12 cellular contexts compared by ENCODE assay signal in genomic region chrX:19743386-19743785, GRCh38.
DNase-seq lines count a peak whose midpoint lies in the region; ATAC-seq and TF ChIP-seq lines count a peak whose summit lies in the region.
"Had no signal": no experiment of that assay in that cellular context is flagged by ENCODE, and none has a peak within 500 bp of the region (broad histone marks: within the 10 kb centered on the region; RNA-seq: fewer than 3 reads in every experiment).

No MANE protein-coding gene starts in this region.

- H3K4me3 ChIP-seq in lower lobe of right lung, result no peak overlapping the region
- H3K4me3 ChIP-seq: A549, K562, Peyer's patch, prostate gland had no signal

- H3K36me3 Mint-ChIP-seq in activated CD4-positive, alpha-beta T cell treated with anti-CD3 and anti-CD28 coated beads, Interleukin-2, amount 10 ng/mL, durations not matched to agents 24 days and 14 days (ENCODE audit: low read depth), result peaks cover 26% of the 10 kb centered on the region
- H3K36me3 Mint-ChIP-seq in stimulated activated effector memory CD8-positive, alpha-beta T cell treated with anti-CD3 and anti-CD28 coated beads, Interleukin-12 subunit alpha, Interleukin-12 subunit beta, amount 100 ng/mL, for 72 hours, result peaks cover 82% of the 10 kb centered on the region

- no peaks in the 10 kb centered on the region for H3K27me3 Mint-ChIP-seq in activated CD4-positive, alpha-beta T cell treated with anti-CD3 and anti-CD28 coated beads, Interleukin-2, amount 10 ng/mL, durations not matched to agents 24 days and 14 days

- H3K9me3 ChIP-seq in lower lobe of right lung, result no peaks in the 10 kb centered on the region
- H3K9me3 ChIP-seq: A549, Peyer's patch, prostate gland had no signal

- DNase-seq in activated CD4-positive, alpha-beta T cell treated with anti-CD3 and anti-CD28 coated beads, Interleukin-2, amount 10 ng/mL, durations not matched to agents 24 days and 14 days, result peak; percentile 68
- no peak for DNase-seq in activated CD4-positive, alpha-beta T cell treated with anti-CD3 and anti-CD28 coated beads, Interleukin-2, amount 50 U/mL, for 48 hours
- DNase-seq in stimulated activated effector memory CD8-positive, alpha-beta T cell treated with anti-CD3 and anti-CD28 coated beads, Interleukin-12 subunit alpha, Interleukin-12 subunit beta, amount 100 ng/mL, for 72 hours (ENCODE audit: low spot score in 2 of 2), result no peak
- DNase-seq in NAMALWA (ENCODE audit: low spot score) (no peak), T-helper 9 cell (no peak), lower lobe of right lung (no peak)
- DNase-seq: Peyer's patch had no signal

- TF ChIP-seq CTCF in lower lobe of right lung (IDR thresholded peaks at IDR 0.05), result no peak

- ATAC-seq in GM21737 (IDR thresholded peaks at IDR 0.05; ENCODE audit: unreplicated experiment) (peak; percentile 50), HG03575 (IDR thresholded peaks at IDR 0.05; ENCODE audit: extremely low read depth, insufficient number of reproducible peaks, low FRiP score, unreplicated experiment) (peak; percentile 28), lower lobe of right lung (no peak)
- ATAC-seq in stimulated activated effector memory CD8-positive, alpha-beta T cell treated with anti-CD3 and anti-CD28 coated beads, Interleukin-12 subunit alpha, Interleukin-12 subunit beta, amount 100 ng/mL, for 72 hours, result peak; percentile 33
- ATAC-seq: A549, K562 had no signal

- H3K36me3 ChIP-seq in lower lobe of right lung, result no peaks in the 10 kb centered on the region
- H3K36me3 ChIP-seq: Peyer's patch, prostate gland had no signal

- intact Hi-C loops in activated CD4-positive, alpha-beta T cell treated with anti-CD3 and anti-CD28 coated beads, Interleukin-2, amount 10 ng/mL, durations not matched to agents 24 days and 14 days (cut with micrococcal nuclease), result loop anchor here (2.0 to 10.0 kb wide), 2 partner anchors 47 to 149 kb away; no protein-coding TSS in a partner anchor
- intact Hi-C loops in lower lobe of right lung (cut with DNase I), result no loop called here

- no peak overlapping the region for H3K27ac ChIP-seq in lower lobe of right lung
- H3K27ac ChIP-seq: A549, prostate gland had no signal

- H3K4me1 ChIP-seq in lower lobe of right lung, result peaks cover 31% of the 10 kb centered on the region
- H3K4me1 ChIP-seq: prostate gland had no signal

- H3K27ac Mint-ChIP-seq in activated CD4-positive, alpha-beta T cell treated with anti-CD3 and anti-CD28 coated beads, Interleukin-2, amount 10 ng/mL, durations not matched to agents 24 days and 14 days, result peak overlapping the region; percentile 78
- peak overlapping the region; percentile 89 for H3K27ac Mint-ChIP-seq in stimulated activated effector memory CD8-positive, alpha-beta T cell treated with anti-CD3 and anti-CD28 coated beads, Interleukin-12 subunit alpha, Interleukin-12 subunit beta, amount 100 ng/mL, for 72 hours

- peak overlapping the region; percentile 62 for H3K4me3 Mint-ChIP-seq in activated CD4-positive, alpha-beta T cell treated with anti-CD3 and anti-CD28 coated beads, Interleukin-2, amount 10 ng/mL, durations not matched to agents 24 days and 14 days
- peak overlapping the region; percentile 71 for H3K4me3 Mint-ChIP-seq in stimulated activated effector memory CD8-positive, alpha-beta T cell treated with anti-CD3 and anti-CD28 coated beads, Interleukin-12 subunit alpha, Interleukin-12 subunit beta, amount 100 ng/mL, for 72 hours

- no peaks in the 10 kb centered on the region for H3K27me3 ChIP-seq in lower lobe of right lung (ENCODE audit: low read depth)
- H3K27me3 ChIP-seq: Peyer's patch had no signal

- peaks cover 72% of the 10 kb centered on the region for H3K4me1 Mint-ChIP-seq in activated CD4-positive, alpha-beta T cell treated with anti-CD3 and anti-CD28 coated beads, Interleukin-2, amount 10 ng/mL, durations not matched to agents 24 days and 14 days
- H3K4me1 Mint-ChIP-seq in stimulated activated effector memory CD8-positive, alpha-beta T cell treated with anti-CD3 and anti-CD28 coated beads, Interleukin-12 subunit alpha, Interleukin-12 subunit beta, amount 100 ng/mL, for 72 hours, result peaks cover 79% of the 10 kb centered on the region

- H3K9me3 Mint-ChIP-seq in activated CD4-positive, alpha-beta T cell treated with anti-CD3 and anti-CD28 coated beads, Interleukin-2, amount 10 ng/mL, durations not matched to agents 24 days and 14 days, result no peaks in the 10 kb centered on the region
- no peaks in the 10 kb centered on the region for H3K9me3 Mint-ChIP-seq in stimulated activated effector memory CD8-positive, alpha-beta T cell treated with anti-CD3 and anti-CD28 coated beads, Interleukin-12 subunit alpha, Interleukin-12 subunit beta, amount 100 ng/mL, for 72 hours

Comparison
In these comparisons a context has a peak if more than half of its experiments do, and no peak if none do; other contexts are left out.
1. ATAC-seq: peak in GM21737 (single experiment), HG03575 (single experiment) and stimulated activated effector memory CD8-positive, alpha-beta T cell treated with anti-CD3 and anti-CD28 coated beads, Interleukin-12 subunit alpha, Interleukin-12 subunit beta, amount 100 ng/mL, for 72 hours (single experiment); none in lower lobe of right lung (0 of 2).